Comparison of ENCODE assay signal across 1 cellular context in the genomic region with DNA sequence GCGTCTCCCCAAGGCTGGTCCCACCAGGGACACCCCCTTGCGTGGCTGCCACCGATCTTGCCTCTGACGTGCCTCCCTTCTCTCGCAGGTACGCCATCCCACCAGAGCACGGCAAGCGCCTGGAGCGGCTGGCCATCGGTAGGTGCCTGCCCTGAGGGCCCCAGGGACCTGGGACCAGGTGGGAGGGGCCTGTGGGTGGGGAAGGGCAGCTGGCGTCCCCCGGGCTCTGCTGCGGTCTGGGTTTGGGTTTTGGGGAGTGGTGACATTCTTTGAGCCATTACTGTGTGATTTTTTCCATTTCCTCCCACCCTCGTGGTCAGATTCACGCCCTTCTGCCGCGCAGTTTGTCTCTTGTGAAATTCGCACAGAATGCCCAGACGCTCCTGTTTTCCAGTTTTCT.
TF ChIP-seq lines count a peak whose summit lies in the region.

No MANE protein-coding gene starts in this region.

TF ChIP-seq in GM23338, 12 proteins besides CTCF, POLR2A, EP300 and RAD21 (continued from another document):
- TF ChIP-seq, protein P1, sequence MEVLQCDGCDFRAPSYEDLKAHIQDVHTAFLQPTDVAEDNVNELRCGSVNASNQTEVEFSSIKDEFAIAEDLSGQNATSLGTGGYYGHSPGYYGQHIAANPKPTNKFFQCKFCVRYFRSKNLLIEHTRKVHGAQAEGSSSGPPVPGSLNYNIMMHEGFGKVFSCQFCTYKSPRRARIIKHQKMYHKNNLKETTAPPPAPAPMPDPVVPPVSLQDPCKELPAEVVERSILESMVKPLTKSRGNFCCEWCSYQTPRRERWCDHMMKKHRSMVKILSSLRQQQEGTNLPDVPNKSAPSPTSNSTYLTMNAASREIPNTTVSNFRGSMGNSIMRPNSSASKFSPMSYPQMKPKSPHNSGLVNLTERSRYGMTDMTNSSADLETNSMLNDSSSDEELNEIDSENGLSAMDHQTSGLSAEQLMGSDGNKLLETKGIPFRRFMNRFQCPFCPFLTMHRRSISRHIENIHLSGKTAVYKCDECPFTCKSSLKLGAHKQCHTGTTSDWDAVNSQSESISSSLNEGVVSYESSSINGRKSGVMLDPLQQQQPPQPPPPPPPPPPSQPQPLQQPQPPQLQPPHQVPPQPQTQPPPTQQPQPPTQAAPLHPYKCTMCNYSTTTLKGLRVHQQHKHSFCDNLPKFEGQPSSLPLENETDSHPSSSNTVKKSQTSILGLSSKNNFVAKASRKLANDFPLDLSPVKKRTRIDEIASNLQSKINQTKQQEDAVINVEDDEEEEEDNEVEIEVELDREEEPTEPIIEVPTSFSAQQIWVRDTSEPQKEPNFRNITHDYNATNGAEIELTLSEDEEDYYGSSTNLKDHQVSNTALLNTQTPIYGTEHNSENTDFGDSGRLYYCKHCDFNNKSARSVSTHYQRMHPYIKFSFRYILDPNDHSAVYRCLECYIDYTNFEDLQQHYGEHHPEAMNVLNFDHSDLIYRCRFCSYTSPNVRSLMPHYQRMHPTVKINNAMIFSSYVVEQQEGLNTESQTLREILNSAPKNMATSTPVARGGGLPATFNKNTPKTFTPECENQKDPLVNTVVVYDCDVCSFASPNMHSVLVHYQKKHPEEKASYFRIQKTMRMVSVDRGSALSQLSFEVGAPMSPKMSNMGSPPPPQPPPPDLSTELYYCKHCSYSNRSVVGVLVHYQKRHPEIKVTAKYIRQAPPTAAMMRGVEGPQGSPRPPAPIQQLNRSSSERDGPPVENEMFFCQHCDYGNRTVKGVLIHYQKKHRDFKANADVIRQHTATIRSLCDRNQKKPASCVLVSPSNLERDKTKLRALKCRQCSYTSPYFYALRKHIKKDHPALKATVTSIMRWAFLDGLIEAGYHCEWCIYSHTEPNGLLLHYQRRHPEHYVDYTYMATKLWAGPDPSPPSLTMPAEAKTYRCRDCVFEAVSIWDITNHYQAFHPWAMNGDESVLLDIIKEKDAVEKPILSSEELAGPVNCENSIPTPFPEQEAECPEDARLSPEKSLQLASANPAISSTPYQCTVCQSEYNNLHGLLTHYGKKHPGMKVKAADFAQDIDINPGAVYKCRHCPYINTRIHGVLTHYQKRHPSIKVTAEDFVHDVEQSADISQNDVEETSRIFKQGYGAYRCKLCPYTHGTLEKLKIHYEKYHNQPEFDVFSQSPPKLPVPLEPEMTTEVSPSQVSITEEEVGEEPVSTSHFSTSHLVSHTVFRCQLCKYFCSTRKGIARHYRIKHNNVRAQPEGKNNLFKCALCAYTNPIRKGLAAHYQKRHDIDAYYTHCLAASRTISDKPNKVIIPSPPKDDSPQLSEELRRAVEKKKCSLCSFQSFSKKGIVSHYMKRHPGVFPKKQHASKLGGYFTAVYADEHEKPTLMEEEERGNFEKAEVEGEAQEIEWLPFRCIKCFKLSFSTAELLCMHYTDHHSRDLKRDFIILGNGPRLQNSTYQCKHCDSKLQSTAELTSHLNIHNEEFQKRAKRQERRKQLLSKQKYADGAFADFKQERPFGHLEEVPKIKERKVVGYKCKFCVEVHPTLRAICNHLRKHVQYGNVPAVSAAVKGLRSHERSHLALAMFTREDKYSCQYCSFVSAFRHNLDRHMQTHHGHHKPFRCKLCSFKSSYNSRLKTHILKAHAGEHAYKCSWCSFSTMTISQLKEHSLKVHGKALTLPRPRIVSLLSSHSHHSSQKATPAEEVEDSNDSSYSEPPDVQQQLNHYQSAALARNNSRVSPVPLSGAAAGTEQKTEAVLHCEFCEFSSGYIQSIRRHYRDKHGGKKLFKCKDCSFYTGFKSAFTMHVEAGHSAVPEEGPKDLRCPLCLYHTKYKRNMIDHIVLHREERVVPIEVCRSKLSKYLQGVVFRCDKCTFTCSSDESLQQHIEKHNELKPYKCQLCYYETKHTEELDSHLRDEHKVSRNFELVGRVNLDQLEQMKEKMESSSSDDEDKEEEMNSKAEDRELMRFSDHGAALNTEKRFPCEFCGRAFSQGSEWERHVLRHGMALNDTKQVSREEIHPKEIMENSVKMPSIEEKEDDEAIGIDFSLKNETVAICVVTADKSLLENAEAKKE (CRISPR knock-in tag; IDR thresholded peaks at IDR 0.05), result no peak
- no peak for TF ChIP-seq EZH2 (IDR thresholded peaks at IDR 0.05; ENCODE audit: low read depth, unreplicated experiment)
- TF ChIP-seq CREB1 (CRISPR knock-in tag; IDR thresholded peaks at IDR 0.05; ENCODE audit: low read depth), result no peak
- TF ChIP-seq POLR2AphosphoS5 (IDR thresholded peaks at IDR 0.05; ENCODE audit: low read depth), result no peak
- TF ChIP-seq STAT1 (IDR thresholded peaks at IDR 0.05; ENCODE audit: unreplicated experiment), result no peak
- no peak for TF ChIP-seq EZH2phosphoT487 (IDR thresholded peaks at IDR 0.05; ENCODE audit: unreplicated experiment)
- no peak for TF ChIP-seq REST (IDR thresholded peaks at IDR 0.05; ENCODE audit: unreplicated experiment)
- no peak for TF ChIP-seq ZNF331 (CRISPR knock-in tag; IDR thresholded peaks at IDR 0.05; ENCODE audit: low read depth)
